ENCODE assay signal across 34 cellular contexts in genomic region chr6:12417191-12417590, GRCh38.
"Had no signal": no experiment of that assay in that cellular context is flagged by ENCODE, and none has a peak within 500 bp of the region (broad histone marks: within the 10 kb centered on the region; RNA-seq: fewer than 3 reads in every experiment).

No MANE protein-coding gene starts in this region.

- H3K4me2 ChIP-seq: KMS-11 had no signal

- H3K27me3 ChIP-seq: MG63 had no signal

- DNase-seq: Karpas-422, Kasumi-1, MG63, MM.1S, MV-4-11, NCI-H1048, NCI-H1092, NCI-H1092 treated with DMSO at 0.1 percent for 48 hours, NCI-H1105, NCI-H1105 treated with DMSO at 0.1 percent for 48 hours, NCI-H1417, NCI-H1417 treated with DMSO at 0.1 percent for 48 hours, NCI-H1436, NCI-H1436 treated with DMSO at 0.1 percent for 48 hours, NCI-H146, NCI-H1694, NCI-H1694 treated with DMSO at 0.1 percent for 48 hours, NCI-H187, NCI-H187 treated with DMSO at 0.1 percent for 48 hours, NCI-H1930, NCI-H2029, NCI-H2029 treated with DMSO at 0.1 percent for 48 hours, NCI-H2081, NCI-H2081 treated with DMSO at 0.1 percent for 48 hours, NCI-H2107, NCI-H2171, NCI-H2171 treated with DMSO at 0.1 percent for 48 hours, NCI-H2227 treated with DMSO at 0.1 percent for 48 hours, NCI-H226, NCI-H345, NCI-H446, NCI-H446 treated with DMSO at 0.1 percent for 48 hours, NCI-H510A had no signal

- H3K4me3 ChIP-seq: MG63 had no signal

- H3K36me3 ChIP-seq: MG63 had no signal

- H3K27ac ChIP-seq: KMS-11 had no signal
